In the genomic region with DNA sequence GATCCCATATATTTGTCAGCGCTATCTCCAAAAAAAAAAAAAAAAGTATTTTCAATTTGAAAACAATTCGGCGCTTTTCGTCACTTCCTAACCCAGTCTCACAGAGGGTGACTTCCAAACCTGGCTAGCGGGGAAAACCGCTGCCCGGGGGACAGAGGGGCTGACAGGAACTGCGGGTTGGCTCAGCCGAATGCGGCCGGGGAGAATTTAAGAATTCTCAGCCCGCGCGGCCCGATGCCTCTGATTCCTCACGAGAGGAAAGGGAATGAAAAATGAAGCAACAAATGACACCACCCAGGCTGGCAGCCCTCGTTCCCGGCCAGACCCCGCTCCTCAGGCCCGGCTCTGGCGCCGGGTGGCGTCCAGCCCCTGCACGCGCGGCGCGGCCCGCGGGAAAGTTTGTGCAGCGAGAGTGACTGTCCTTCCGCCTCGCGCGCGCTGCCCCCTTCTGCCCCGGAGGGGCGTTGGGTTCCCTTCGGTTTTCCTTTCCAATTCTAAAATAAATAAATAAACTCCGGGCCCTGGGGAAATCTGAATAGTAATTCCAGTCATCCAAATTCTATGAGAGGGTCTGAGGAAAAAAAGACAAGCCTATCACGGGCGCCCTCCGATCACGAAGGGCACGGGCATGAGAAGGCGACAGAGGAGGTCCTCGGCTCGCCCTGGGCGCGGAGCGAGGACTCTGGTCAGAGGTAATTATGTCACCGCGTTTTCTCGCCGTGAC, we compare ENCODE assay signal across 2 cellular contexts.
TF ChIP-seq lines count a peak whose summit lies in the region.

No MANE protein-coding gene starts in this region.

TF ChIP-seq in IMR-90, 13 proteins besides CTCF, POLR2A, EP300 and RAD21 (continued from another document):
- TF ChIP-seq CEBPB (IDR thresholded peaks at IDR 0.05; ENCODE audit: low read depth, low read length), result no peak
- no peak for TF ChIP-seq CHD1 (IDR thresholded peaks at IDR 0.05; ENCODE audit: low read depth, low read length)
TF ChIP-seq in IMR-90: peak in this region for 0.

TF ChIP-seq in neural cell, 6 proteins besides CTCF, POLR2A, EP300 and RAD21:
- TF ChIP-seq, protein P1, sequence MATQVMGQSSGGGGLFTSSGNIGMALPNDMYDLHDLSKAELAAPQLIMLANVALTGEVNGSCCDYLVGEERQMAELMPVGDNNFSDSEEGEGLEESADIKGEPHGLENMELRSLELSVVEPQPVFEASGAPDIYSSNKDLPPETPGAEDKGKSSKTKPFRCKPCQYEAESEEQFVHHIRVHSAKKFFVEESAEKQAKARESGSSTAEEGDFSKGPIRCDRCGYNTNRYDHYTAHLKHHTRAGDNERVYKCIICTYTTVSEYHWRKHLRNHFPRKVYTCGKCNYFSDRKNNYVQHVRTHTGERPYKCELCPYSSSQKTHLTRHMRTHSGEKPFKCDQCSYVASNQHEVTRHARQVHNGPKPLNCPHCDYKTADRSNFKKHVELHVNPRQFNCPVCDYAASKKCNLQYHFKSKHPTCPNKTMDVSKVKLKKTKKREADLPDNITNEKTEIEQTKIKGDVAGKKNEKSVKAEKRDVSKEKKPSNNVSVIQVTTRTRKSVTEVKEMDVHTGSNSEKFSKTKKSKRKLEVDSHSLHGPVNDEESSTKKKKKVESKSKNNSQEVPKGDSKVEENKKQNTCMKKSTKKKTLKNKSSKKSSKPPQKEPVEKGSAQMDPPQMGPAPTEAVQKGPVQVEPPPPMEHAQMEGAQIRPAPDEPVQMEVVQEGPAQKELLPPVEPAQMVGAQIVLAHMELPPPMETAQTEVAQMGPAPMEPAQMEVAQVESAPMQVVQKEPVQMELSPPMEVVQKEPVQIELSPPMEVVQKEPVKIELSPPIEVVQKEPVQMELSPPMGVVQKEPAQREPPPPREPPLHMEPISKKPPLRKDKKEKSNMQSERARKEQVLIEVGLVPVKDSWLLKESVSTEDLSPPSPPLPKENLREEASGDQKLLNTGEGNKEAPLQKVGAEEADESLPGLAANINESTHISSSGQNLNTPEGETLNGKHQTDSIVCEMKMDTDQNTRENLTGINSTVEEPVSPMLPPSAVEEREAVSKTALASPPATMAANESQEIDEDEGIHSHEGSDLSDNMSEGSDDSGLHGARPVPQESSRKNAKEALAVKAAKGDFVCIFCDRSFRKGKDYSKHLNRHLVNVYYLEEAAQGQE (IDR thresholded peaks at IDR 0.05; ENCODE audit: borderline replicate concordance), result no peak
- peak; percentile 47 for TF ChIP-seq EZH2 (IDR thresholded peaks at IDR 0.05; ENCODE audit: borderline replicate concordance, insufficient read depth, low read length, poor library complexity, severe bottlenecking)
- TF ChIP-seq SMC3 (conservative IDR thresholded peaks at IDR 0.05; ENCODE audit: poor library complexity), result no peak
- TF ChIP-seq TAF1 (IDR thresholded peaks at IDR 0.05; ENCODE audit: low read depth), result no peak
- TF ChIP-seq POLR2AphosphoS5 (IDR thresholded peaks at IDR 0.05), result peak; percentile 11
- no peak for TF ChIP-seq MXI1 (conservative IDR thresholded peaks at IDR 0.05; ENCODE audit: poor library complexity, severe bottlenecking)
